ENCODE assay signal across 15 cellular contexts in genomic region chr10:15621116-15621515, GRCh38.
DNase-seq lines count a peak whose midpoint lies in the region; TF ChIP-seq lines count a peak whose summit lies in the region.
"Had no signal": no experiment of that assay in that cellular context is flagged by ENCODE, and none has a peak within 500 bp of the region (broad histone marks: within the 10 kb centered on the region; RNA-seq: fewer than 3 reads in every experiment).

No MANE protein-coding gene starts in this region.

- H3K27me3 ChIP-seq in SJSA1 (replicated peaks) (no peaks in the 10 kb centered on the region), tibial artery (no peaks in the 10 kb centered on the region), endodermal cell (ENCODE audit: control insufficient read depth, insufficient read depth, low read length, poor library complexity, severe bottlenecking) (peaks cover 56% of the 10 kb centered on the region)

- H3K36me3 ChIP-seq in SJSA1 (no peaks in the 10 kb centered on the region), tibial artery (no peaks in the 10 kb centered on the region), endodermal cell (ENCODE audit: control insufficient read depth, insufficient read depth, low read length) (no peaks in the 10 kb centered on the region)
- H3K36me3 ChIP-seq: HAP-1 had no signal

- H3K27ac ChIP-seq in SJSA1 (peak overlapping the region; percentile 41), coronary artery (peak overlapping the region; percentile 70 to 90), tibial artery (peak overlapping the region; percentile 79 to 83), endodermal cell (ENCODE audit: low read depth, low read length) (no peak overlapping the region)
- H3K27ac ChIP-seq: HL-60 had no signal

- TF ChIP-seq CTCF in coronary artery (IDR thresholded peaks at IDR 0.05) (no peak), tibial artery (IDR thresholded peaks at IDR 0.05) (no peak), lower leg skin (IDR thresholded peaks at IDR 0.05) (no peak), endodermal cell (conservative IDR thresholded peaks at IDR 0.05) (no peak)

- H3K4me1 Mint-ChIP-seq in T-helper 2 cell treated with Interferon-gamma antibody and Interleukin-4, amounts not matched to agents 5 μg/mL and 100 μg/mL, for 36 hours (ENCODE audit: low read depth), result no peaks in the 10 kb centered on the region
- peaks cover 12% of the 10 kb centered on the region for H3K4me1 Mint-ChIP-seq in endodermal cell
- H3K4me1 Mint-ChIP-seq: CD14-positive monocyte had no signal

- H3K4me3 ChIP-seq in SJSA1, result no peak overlapping the region
- H3K4me3 ChIP-seq in coronary artery, result no peak overlapping the region
- H3K4me3 ChIP-seq in tibial artery, result no peak overlapping the region
- H3K4me3 ChIP-seq in lower leg skin (ENCODE audit: low read depth, poor library complexity, severe bottlenecking), result no peak overlapping the region
- no peak overlapping the region for H3K4me3 ChIP-seq in endodermal cell (ENCODE audit: low read length)
- H3K4me3 ChIP-seq: HAP-1 had no signal

- no peak for TF ChIP-seq POLR2A in lower leg skin (IDR thresholded peaks at IDR 0.05)

- no peak overlapping the region for H3K9ac ChIP-seq in endodermal cell (ENCODE audit: extremely low read depth, low read length, poor library complexity, severe bottlenecking)

- no peak overlapping the region for H3K4me3 Mint-ChIP-seq in T-helper 2 cell treated with Interferon-gamma antibody and Interleukin-4, amounts not matched to agents 5 μg/mL and 100 μg/mL, for 36 hours
- H3K4me3 Mint-ChIP-seq in endodermal cell, result no peak overlapping the region
- H3K4me3 Mint-ChIP-seq: CD14-positive monocyte; CD8-positive, alpha-beta T cell; HFFc6 had no signal

- H3K9me3 ChIP-seq in SJSA1 (replicated peaks) (no peaks in the 10 kb centered on the region), tibial artery (no peaks in the 10 kb centered on the region), endodermal cell (ENCODE audit: control insufficient read depth, low read length) (no peaks in the 10 kb centered on the region)
- H3K9me3 ChIP-seq: HAP-1 had no signal

- no peaks in the 10 kb centered on the region for H3K36me3 Mint-ChIP-seq in T-helper 2 cell treated with Interferon-gamma antibody and Interleukin-4, amounts not matched to agents 5 μg/mL and 100 μg/mL, for 36 hours (ENCODE audit: low read depth)
- no peaks in the 10 kb centered on the region for H3K36me3 Mint-ChIP-seq in endodermal cell (ENCODE audit: low read depth)
- H3K36me3 Mint-ChIP-seq: CD14-positive monocyte; CD8-positive, alpha-beta T cell had no signal

- intact Hi-C loops in tibial artery (cut with DNase I; ENCODE audit: low total_unique reads) (no loop called here), lower leg skin (cut with DNase I; ENCODE audit: low total_unique reads) (no loop called here)

- H3K4me1 ChIP-seq in SJSA1 (replicated peaks) (peaks cover 27% of the 10 kb centered on the region), tibial artery (peaks cover 8 to 95% (median 39%) of the 10 kb centered on the region in 4 donors), endodermal cell (ENCODE audit: control insufficient read depth, insufficient read depth, low read length) (no peaks in the 10 kb centered on the region)
- H3K4me1 ChIP-seq: HAP-1 had no signal

- no peak overlapping the region for H3K27ac Mint-ChIP-seq in T-helper 2 cell treated with Interferon-gamma antibody and Interleukin-4, amounts not matched to agents 5 μg/mL and 100 μg/mL, for 36 hours
- H3K27ac Mint-ChIP-seq in endodermal cell, result no peak overlapping the region
- H3K27ac Mint-ChIP-seq: CD14-positive monocyte; CD8-positive, alpha-beta T cell; HFFc6 had no signal

- 27 to 28% methylated on average over 2 of the region's 2 CpGs for WGBS in lower leg skin, 2 donors
- 73 to 86% methylated on average over 1 to 2 of the region's 2 CpGs for WGBS in endodermal cell (ENCODE audit: insufficient coverage in 1 of 2, insufficient read length in 1 of 2), 2 experiments

- DNase-seq in SJSA1 (ENCODE audit: low read depth in 1 of 2, low spot score in 2 of 2), result peak in 1 of 2 experiments; percentile 41
- no peak for DNase-seq in coronary artery (ENCODE audit: low spot score)
- peak; percentile 14 for DNase-seq in medulla oblongata (ENCODE audit: extremely low spot score)
- no peak for DNase-seq in tibial artery
- no peak for DNase-seq in T-helper 2 cell treated with Interferon-gamma antibody and Interleukin-4, amounts not matched to agents 5 μg/mL and 100 μg/mL, for 36 hours (ENCODE audit: low spot score)
- DNase-seq in lower leg skin (ENCODE audit: low spot score in 2 of 2), result no peak
- no peak for DNase-seq in activated CD4-positive, CD25-positive, alpha-beta regulatory T cell treated with anti-CD3 and anti-CD28 coated beads, Interleukin-2, amount 50 U/mL, for 72 hours
- DNase-seq in endodermal cell, result no peak
- DNase-seq: CD8-positive, alpha-beta T cell; DMS53; GF-D8; HFFc6 had no signal

- peaks cover 3% of the 10 kb centered on the region for H3K27me3 Mint-ChIP-seq in T-helper 2 cell treated with Interferon-gamma antibody and Interleukin-4, amounts not matched to agents 5 μg/mL and 100 μg/mL, for 36 hours (ENCODE audit: low read depth)
- H3K27me3 Mint-ChIP-seq in endodermal cell (ENCODE audit: insufficient read depth), result peaks cover 15% of the 10 kb centered on the region

- no peaks in the 10 kb centered on the region for H3K9me3 Mint-ChIP-seq in T-helper 2 cell treated with Interferon-gamma antibody and Interleukin-4, amounts not matched to agents 5 μg/mL and 100 μg/mL, for 36 hours
- H3K9me3 Mint-ChIP-seq in endodermal cell, result no peaks in the 10 kb centered on the region
- H3K9me3 Mint-ChIP-seq: CD8-positive, alpha-beta T cell; HFFc6 had no signal
